In genomic region chr11:14026961-14027360, GRCh38 we compare ENCODE assay signal across 14 cellular contexts.
"Had no signal": no experiment of that assay in that cellular context is flagged by ENCODE, and none has a peak within 500 bp of the region (broad histone marks: within the 10 kb centered on the region; RNA-seq: fewer than 3 reads in every experiment).

No MANE protein-coding gene starts in this region.

- ATAC-seq: activated CD4-positive, CD25-positive, alpha-beta regulatory T cell treated with anti-CD3 and anti-CD28 coated beads, Interleukin-2, amount 50 U/mL, for 24 hours; right lobe of liver; stimulated activated memory B cell treated with anti-CD40 and anti-IgM and Interleukin-4, amounts not matched to agents 10 μg/mL and 1 μg/mL and 100 μg/mL, for 72 hours had no signal

- H3K4me3 ChIP-seq: right lobe of liver, spleen, thoracic aorta had no signal

- H3K4me3 Mint-ChIP-seq: activated naive CD4-positive, alpha-beta T cell treated with anti-CD3 and anti-CD28 coated beads, Interleukin-2, amount 10 ng/mL, durations not matched to agents 7 days and 5 days; brain; endodermal cell; stimulated activated memory B cell treated with anti-CD40 and anti-IgM and Interleukin-4, amounts not matched to agents 10 μg/mL and 1 μg/mL and 100 μg/mL, for 72 hours had no signal

- H3K4me1 ChIP-seq: right lobe of liver had no signal

- H3K36me3 ChIP-seq: right lobe of liver, spleen, thoracic aorta had no signal

- H3K9me3 ChIP-seq: right lobe of liver, spleen, thoracic aorta had no signal

- H3K27me3 ChIP-seq: right lobe of liver had no signal

- DNase-seq: activated naive CD4-positive, alpha-beta T cell treated with anti-CD3 and anti-CD28 coated beads, Interleukin-2, amount 10 ng/mL, durations not matched to agents 7 days and 5 days; endodermal cell; erythroblast; foreskin fibroblast; posterior cingulate gyrus; right lobe of liver; spleen; stimulated activated CD4-positive, alpha-beta T cell treated with anti-CD3 and anti-CD28 coated beads, Interleukin-1b, Interleukin-23, amount 100 ng/mL, for 48 hours; SW 1271 had no signal

- H3K27ac ChIP-seq: right lobe of liver, thoracic aorta had no signal

- H3K9me3 Mint-ChIP-seq: activated naive CD4-positive, alpha-beta T cell treated with anti-CD3 and anti-CD28 coated beads, Interleukin-2, amount 10 ng/mL, durations not matched to agents 7 days and 5 days; activated T-helper 2 cell treated with anti-CD3 and anti-CD28 coated beads, Interferon-gamma antibody, Interleukin-2, Interleukin-4, amounts not matched to agents 10 μg/mL and 5 μg/mL and 100 μg/mL, durations not matched to agents 14 hours and 24 hours and 36 hours; brain; endodermal cell; stimulated activated memory B cell treated with anti-CD40 and anti-IgM and Interleukin-4, amounts not matched to agents 10 μg/mL and 1 μg/mL and 100 μg/mL, for 72 hours had no signal

- H3K4me1 Mint-ChIP-seq: activated naive CD4-positive, alpha-beta T cell treated with anti-CD3 and anti-CD28 coated beads, Interleukin-2, amount 10 ng/mL, durations not matched to agents 7 days and 5 days; stimulated activated memory B cell treated with anti-CD40 and anti-IgM and Interleukin-4, amounts not matched to agents 10 μg/mL and 1 μg/mL and 100 μg/mL, for 72 hours had no signal

- H3K36me3 Mint-ChIP-seq: activated naive CD4-positive, alpha-beta T cell treated with anti-CD3 and anti-CD28 coated beads, Interleukin-2, amount 10 ng/mL, durations not matched to agents 7 days and 5 days; brain; stimulated activated memory B cell treated with anti-CD40 and anti-IgM and Interleukin-4, amounts not matched to agents 10 μg/mL and 1 μg/mL and 100 μg/mL, for 72 hours had no signal

- H3K27ac Mint-ChIP-seq: activated naive CD4-positive, alpha-beta T cell treated with anti-CD3 and anti-CD28 coated beads, Interleukin-2, amount 10 ng/mL, durations not matched to agents 7 days and 5 days; activated T-helper 2 cell treated with anti-CD3 and anti-CD28 coated beads, Interferon-gamma antibody, Interleukin-2, Interleukin-4, amounts not matched to agents 10 μg/mL and 5 μg/mL and 100 μg/mL, durations not matched to agents 14 hours and 24 hours and 36 hours; endodermal cell; stimulated activated memory B cell treated with anti-CD40 and anti-IgM and Interleukin-4, amounts not matched to agents 10 μg/mL and 1 μg/mL and 100 μg/mL, for 72 hours had no signal
